In the genomic region with DNA sequence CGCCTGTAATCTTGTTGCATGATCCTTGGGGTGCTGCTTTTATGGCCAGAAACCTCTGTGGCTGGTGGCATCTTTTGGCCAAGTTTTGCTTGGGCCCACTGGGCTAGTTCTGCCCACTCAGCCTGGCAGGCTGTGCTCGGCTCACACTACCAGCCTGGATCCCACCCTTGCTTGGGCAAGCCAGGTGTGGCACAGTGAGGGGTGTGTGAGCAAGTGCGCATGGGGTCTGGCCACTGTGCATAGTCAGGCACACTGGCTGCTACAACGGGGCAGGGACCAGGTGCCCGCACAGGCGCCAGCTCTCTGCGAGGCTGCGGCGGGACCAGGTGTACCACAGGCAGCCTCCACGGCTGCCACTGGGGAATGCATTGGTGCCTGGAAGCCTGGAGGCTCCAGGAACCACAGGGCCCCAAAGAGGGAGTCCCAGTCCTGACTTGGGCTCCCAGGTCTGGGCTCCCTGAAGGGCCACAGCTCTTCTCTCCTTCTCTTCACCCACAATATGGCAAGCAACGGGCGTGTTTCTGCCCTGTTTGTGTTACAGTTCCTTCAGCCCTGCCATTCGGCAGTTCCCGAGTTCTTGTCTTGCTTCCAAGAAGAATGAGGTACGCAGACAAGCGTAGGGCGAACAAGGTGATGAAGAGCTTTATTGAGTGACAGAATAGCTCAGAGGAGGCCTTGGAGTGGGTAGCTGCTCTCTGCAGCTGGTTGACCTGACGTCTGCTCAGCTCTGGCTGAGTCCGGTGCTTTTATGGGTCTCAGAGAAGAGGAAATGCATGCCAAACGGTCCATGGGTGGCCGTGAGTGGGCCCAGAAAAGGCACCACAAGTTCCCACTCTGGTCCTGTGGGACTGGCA, we compare ENCODE assay signal across 22 cellular contexts. TPM values are rescaled to one million over a fixed set of nuclear protein-coding genes. Genes with fewer than 3 reads are reported as not detected.
DNase-seq lines count a peak whose midpoint lies in the region; ATAC-seq and TF ChIP-seq lines count a peak whose summit lies in the region.
"Had no signal": no experiment of that assay in that cellular context is flagged by ENCODE, and none has a peak within 500 bp of the region (broad histone marks: within the 10 kb centered on the region; RNA-seq: fewer than 3 reads in every experiment).

No MANE protein-coding gene starts in this region.

- CTCF ChIA-PET in activated B cell treated with CpG ODN at 0.5 μM for 24 hours (lab: Charles Lee), result interaction anchor here (1.4 to 4.7 kb wide), 3 partner anchors 10 to 52 kb away, joined by 3 to 32 read pairs (median 16); a partner anchor contains a TSS
- CTCF ChIA-PET in Calu3 (lab: Charles Lee), result no interaction called here

- H3K27me3 ChIP-seq in BLaER1, result no peaks in the 10 kb centered on the region
- no peaks in the 10 kb centered on the region for H3K27me3 ChIP-seq in GM23338 (ENCODE audit: insufficient read depth)
- H3K27me3 ChIP-seq in sigmoid colon, result no peaks in the 10 kb centered on the region
- H3K27me3 ChIP-seq: adrenal gland had no signal

- H3K4me3 ChIP-seq in BLaER1 (peak overlapping the region; percentile 35), GM23338 (no peak overlapping the region), sigmoid colon (no peak overlapping the region)
- H3K4me3 ChIP-seq: adrenal gland, tibial artery had no signal

- no TSS peak for BruUV-seq in Calu3 (replicated peaks; lab: Mats Ljungman, UMichigan)

- no peaks in the 10 kb centered on the region; the same call in 1 of the 2 replicates for H3K9me2 ChIP-seq in GM23338 (ENCODE audit: insufficient read depth)

- POLR2A ChIA-PET in activated B cell treated with CpG ODN at 0.5 μM for 24 hours (lab: Charles Lee), result interaction anchor here (0.5 to 6.8 kb wide), 14 partner anchors 9 to 343 kb away, joined by 3 to 138 read pairs (median 8); a partner anchor contains a TSS

- H3K27me3 Mint-ChIP-seq in GM23338 (ENCODE audit: insufficient read depth, low read depth, poor library complexity) (peaks cover 6% of the 10 kb centered on the region), activated B cell treated with CpG ODN at 0.5 μM for 24 hours (no peaks in the 10 kb centered on the region), mesothelial cell of epicardium (ENCODE audit: low read depth) (no peaks in the 10 kb centered on the region), Calu3 (ENCODE audit: unreplicated experiment) (peaks cover 7% of the 10 kb centered on the region)

- no peak overlapping the region; the same call in 1 of the 2 replicates for H3K27ac Mint-ChIP-seq in GM23338
- H3K27ac Mint-ChIP-seq in activated B cell treated with CpG ODN at 0.5 μM for 24 hours, result peak overlapping the region; percentile 66
- H3K27ac Mint-ChIP-seq in mesothelial cell of epicardium, result peak overlapping the region; percentile 75
- no peak overlapping the region for H3K27ac Mint-ChIP-seq in Calu3 (ENCODE audit: unreplicated experiment)
- H3K27ac Mint-ChIP-seq: activated CD8-positive, alpha-beta memory T cell treated with anti-CD3 and anti-CD28 coated beads, Interleukin-2, amount 10 ng/mL, durations not matched to agents 7 days and 5 days had no signal

- H3K27ac ChIP-seq in BLaER1 (peak overlapping the region; percentile 90), GM23338 (ENCODE audit: low read depth) (no peak overlapping the region), sigmoid colon (no peak overlapping the region)
- H3K27ac ChIP-seq: adrenal gland, tibial artery had no signal

- no peak for TF ChIP-seq POLR2A in sigmoid colon (IDR thresholded peaks at IDR 0.05)

- ATAC-seq in GM23338 (no peak; the same call in 2 of the 3 replicates), activated B cell treated with CpG ODN at 0.5 μM for 24 hours (ENCODE audit: low read depth) (no peak)
- ATAC-seq: activated CD8-positive, alpha-beta memory T cell treated with anti-CD3 and anti-CD28 coated beads, Interleukin-2, amount 10 ng/mL, durations not matched to agents 7 days and 5 days had no signal

- no peaks in the 10 kb centered on the region for H4K20me1 ChIP-seq in BLaER1
- H4K20me1 ChIP-seq in GM23338 (replicated peaks; ENCODE audit: insufficient read depth), result no peaks in the 10 kb centered on the region

- H3K9me3 ChIP-seq in BLaER1 (peaks cover 34% of the 10 kb centered on the region), sigmoid colon (no peaks in the 10 kb centered on the region)
- H3K9me3 ChIP-seq: adrenal gland, tibial artery had no signal

- H3F3A ChIP-seq in GM23338 (replicated peaks; ENCODE audit: low read depth), result peaks cover 14% of the 10 kb centered on the region

- H3K4me2 ChIP-seq in BLaER1, result peak overlapping the region; percentile 68
- no peak overlapping the region for H3K4me2 ChIP-seq in GM23338

- H3K36me3 Mint-ChIP-seq in GM23338 (ENCODE audit: low read depth) (no peaks in the 10 kb centered on the region; the same call in 2 of the 3 replicates), activated B cell treated with CpG ODN at 0.5 μM for 24 hours (ENCODE audit: low read depth) (no peaks in the 10 kb centered on the region), mesothelial cell of epicardium (no peaks in the 10 kb centered on the region), Calu3 (ENCODE audit: insufficient read depth, unreplicated experiment) (peaks cover 5% of the 10 kb centered on the region)
- H3K36me3 Mint-ChIP-seq: activated CD8-positive, alpha-beta memory T cell treated with anti-CD3 and anti-CD28 coated beads, Interleukin-2, amount 10 ng/mL, durations not matched to agents 7 days and 5 days had no signal

- H3K4me3 Mint-ChIP-seq in GM23338, result no peak overlapping the region
- H3K4me3 Mint-ChIP-seq in activated B cell treated with CpG ODN at 0.5 μM for 24 hours, result peak overlapping the region; percentile 38
- H3K4me3 Mint-ChIP-seq in mesothelial cell of epicardium, result no peak overlapping the region
- H3K4me3 Mint-ChIP-seq in Calu3 (ENCODE audit: low read depth, unreplicated experiment), result no peak overlapping the region
- H3K4me3 Mint-ChIP-seq: activated CD8-positive, alpha-beta memory T cell treated with anti-CD3 and anti-CD28 coated beads, Interleukin-2, amount 10 ng/mL, durations not matched to agents 7 days and 5 days; CD8-positive, alpha-beta memory T cell had no signal

- 80 to 87% methylated on average over 21 of the region's 21 CpGs for WGBS in sigmoid colon, 2 donors

- no peak for TF ChIP-seq EP300 in sigmoid colon (IDR thresholded peaks at IDR 0.05)

- H3K79me2 ChIP-seq in GM23338 (replicated peaks; ENCODE audit: insufficient read depth), result no peaks in the 10 kb centered on the region

- H3K4me1 Mint-ChIP-seq in GM23338, result peaks cover 18% of the 10 kb centered on the region
- H3K4me1 Mint-ChIP-seq in activated B cell treated with CpG ODN at 0.5 μM for 24 hours, result peaks cover 74% of the 10 kb centered on the region
- peaks cover 27% of the 10 kb centered on the region for H3K4me1 Mint-ChIP-seq in mesothelial cell of epicardium
- H3K4me1 Mint-ChIP-seq in Calu3 (ENCODE audit: low read depth, unreplicated experiment), result peaks cover 22% of the 10 kb centered on the region

- H3K9me3 Mint-ChIP-seq in GM23338 (0 out of 3 replicates have a peak, but pooled peaks cover 2% of the 10 kb centered on the region), activated B cell treated with CpG ODN at 0.5 μM for 24 hours (no peaks in the 10 kb centered on the region), mesothelial cell of epicardium (no peaks in the 10 kb centered on the region), Calu3 (ENCODE audit: low read depth, unreplicated experiment) (no peaks in the 10 kb centered on the region)
- H3K9me3 Mint-ChIP-seq: CD8-positive, alpha-beta memory T cell had no signal

- DNase-seq in GM23338 (ENCODE audit: low spot score) (no peak), activated B cell treated with CpG ODN at 0.5 μM for 24 hours (no peak), mesothelial cell of epicardium (ENCODE audit: low spot score in 2 of 2, unreplicated experiment in 2 of 2) (no peak), head of caudate nucleus (no peak), Calu3 (no peak), sigmoid colon (no peak)
- no peak for DNase-seq in stimulated activated CD4-positive, alpha-beta T cell treated with anti-CD3 and anti-CD28 coated beads, Interleukin-1b, Interleukin-23, amount 100 ng/mL, for 48 hours
- DNase-seq: activated CD4-positive, CD25-positive, alpha-beta regulatory T cell treated with anti-CD3 and anti-CD28 coated beads, Interleukin-2, amount 50 U/mL, for 72 hours; activated CD8-positive, alpha-beta memory T cell treated with anti-CD3 and anti-CD28 coated beads, Interleukin-2, amount 10 ng/mL, durations not matched to agents 7 days and 5 days; adrenal gland; CD8-positive, alpha-beta memory T cell; hippocampal formation; islet precursor cell; NCI-H146; T1000; tibial artery had no signal

- intact Hi-C loops in activated B cell treated with CpG ODN at 0.5 μM for 24 hours (cut with micrococcal nuclease), result no loop called here
- intact Hi-C loops in head of caudate nucleus (cut with DNase I), result no loop called here
- intact Hi-C loops in Calu3 (cut with micrococcal nuclease; ENCODE audit: unreplicated experiment), result no loop called here
- intact Hi-C loops in sigmoid colon (cut with DNase I), result no loop called here

- H3K36me3 ChIP-seq in BLaER1 (no peaks in the 10 kb centered on the region), GM23338 (ENCODE audit: insufficient read depth) (no peaks in the 10 kb centered on the region; the same call in 1 of the 2 replicates), sigmoid colon (no peaks in the 10 kb centered on the region)
- H3K36me3 ChIP-seq: adrenal gland, tibial artery had no signal

- peak overlapping the region; percentile 88 for H2AFZ ChIP-seq in GM23338

- TF ChIP-seq CTCF in GM23338 (conservative IDR thresholded peaks at IDR 0.05; ENCODE audit: low read depth in 2 of 2), result no peak
- TF ChIP-seq CTCF in activated B cell treated with CpG ODN at 0.5 μM for 24 hours (IDR thresholded peaks at IDR 0.05), result no peak
- TF ChIP-seq CTCF in mesothelial cell of epicardium (IDR thresholded peaks at IDR 0.05; ENCODE audit: unreplicated experiment), result no peak
- TF ChIP-seq CTCF in Calu3 (IDR thresholded peaks at IDR 0.05; ENCODE audit: unreplicated experiment), result no peak
- no peak for TF ChIP-seq CTCF in sigmoid colon (IDR thresholded peaks at IDR 0.05)

- H3K4me1 ChIP-seq in BLaER1, result peaks cover 67% of the 10 kb centered on the region
- H3K4me1 ChIP-seq in GM23338 (ENCODE audit: insufficient read depth), result peaks cover 22% of the 10 kb centered on the region
- H3K4me1 ChIP-seq in sigmoid colon, result peaks cover 0 to 6% (median 1%) of the 10 kb centered on the region in 4 donors

- no peak overlapping the region for H3K9ac ChIP-seq in BLaER1

RNA-seq across cellular contexts. Expression of a gene that starts 26.7 kb away (rescaled TPM):
- total RNA-seq in GM23338 (2014; rRNA removed; shearing (Covaris generic)), result not detected in 2 replicates
- 1.2 and 2.1 TPM in 2 replicates for polyA plus RNA-seq in GM23338 (2016; fragmentation: Nextera tagmentation; extraction: Ambion mirVana)
- not detected in 2 replicates for total RNA-seq in activated B cell treated with CpG ODN at 0.5 μM for 24 hours
- not detected in 3 replicates for total RNA-seq in mesothelial cell of epicardium
- not detected in 2 replicates for total RNA-seq in Calu3 (2022)
- total RNA-seq in sigmoid colon, result not detected
- not detected for polyA plus RNA-seq in sigmoid colon
- total RNA-seq: activated CD8-positive, alpha-beta memory T cell treated with anti-CD3 and anti-CD28 coated beads, Interleukin-2, amount 10 ng/mL, durations not matched to agents 7 days and 5 days; adrenal gland; CD8-positive, alpha-beta memory T cell; Daoy; dermis microvascular lymphatic vessel endothelial cell; LHCN-M2; SK-MEL-5 had no signal
- polyA plus RNA-seq: adrenal gland; CD8-positive, alpha-beta memory T cell; neural cell had no signal

RNA-seq across cellular contexts. Expression of a gene that starts 31.6 kb away (rescaled TPM):
- total RNA-seq in GM23338 (2014; rRNA removed; shearing (Covaris generic)), result not detected in 2 replicates
- polyA plus RNA-seq in GM23338 (2016; fragmentation: Nextera tagmentation; extraction: Ambion mirVana), result not detected in 2 replicates
- not detected in 2 replicates for total RNA-seq in activated B cell treated with CpG ODN at 0.5 μM for 24 hours
- not detected in 3 replicates for total RNA-seq in mesothelial cell of epicardium
- total RNA-seq in Calu3 (2022), result not detected in 2 replicates
- total RNA-seq in sigmoid colon, result not detected
- not detected for polyA plus RNA-seq in sigmoid colon
- total RNA-seq: activated CD8-positive, alpha-beta memory T cell treated with anti-CD3 and anti-CD28 coated beads, Interleukin-2, amount 10 ng/mL, durations not matched to agents 7 days and 5 days; adrenal gland; CD8-positive, alpha-beta memory T cell; Daoy; dermis microvascular lymphatic vessel endothelial cell; LHCN-M2; SK-MEL-5 had no signal
- polyA plus RNA-seq: adrenal gland; CD8-positive, alpha-beta memory T cell; neural cell had no signal

RNA-seq across cellular contexts. Expression of a gene that starts 34.4 kb away (rescaled TPM):
- not detected in 2 replicates for total RNA-seq in GM23338 (2014; rRNA removed; shearing (Covaris generic))
- not detected in 2 replicates for polyA plus RNA-seq in GM23338 (2016; fragmentation: Nextera tagmentation; extraction: Ambion mirVana)
- total RNA-seq in activated B cell treated with CpG ODN at 0.5 μM for 24 hours, result not detected in 2 replicates
- not detected in 3 replicates for total RNA-seq in mesothelial cell of epicardium
- total RNA-seq in Calu3 (2022), result not detected in 2 replicates
- not detected for total RNA-seq in sigmoid colon
- polyA plus RNA-seq in sigmoid colon, result not detected
- total RNA-seq: activated CD8-positive, alpha-beta memory T cell treated with anti-CD3 and anti-CD28 coated beads, Interleukin-2, amount 10 ng/mL, durations not matched to agents 7 days and 5 days; adrenal gland; CD8-positive, alpha-beta memory T cell; Daoy; dermis microvascular lymphatic vessel endothelial cell; LHCN-M2; SK-MEL-5 had no signal
- polyA plus RNA-seq: adrenal gland; CD8-positive, alpha-beta memory T cell; neural cell had no signal

RNA-seq across cellular contexts. Expression of a gene that starts 37.4 kb away (rescaled TPM):
- total RNA-seq in GM23338 (2014; rRNA removed; shearing (Covaris generic)), result 98.2 and 120 TPM in 2 replicates
- polyA plus RNA-seq in GM23338 (2016; fragmentation: Nextera tagmentation; extraction: Ambion mirVana) (103 and 108 TPM in 2 replicates), sigmoid colon (10 to 100 TPM in 1 of 3 donors, 1 to 10 TPM in 2; 5.4 to 19.3 (median 8.1) TPM)
- total RNA-seq in activated B cell treated with CpG ODN at 0.5 μM for 24 hours (8.1 TPM in 2 replicates), mesothelial cell of epicardium (18.6 to 22.4 TPM (median 19.1 TPM) in 3 replicates), Calu3 (2022) (55.4 and 63.2 TPM in 2 replicates), sigmoid colon (1 to 10 TPM in 2 of 4 donors, under 1 TPM in 2; 0.36 to 2.2 (median 1.2) TPM)

RNA-seq across cellular contexts. Expression of a gene that starts 38.7 kb away (rescaled TPM):
- total RNA-seq in GM23338 (2014; rRNA removed; shearing (Covaris generic)), result not detected in 2 replicates
- polyA plus RNA-seq in GM23338 (2016; fragmentation: Nextera tagmentation; extraction: Ambion mirVana) (not detected in 2 replicates), sigmoid colon (not detected)
- total RNA-seq in activated B cell treated with CpG ODN at 0.5 μM for 24 hours (not detected in 2 replicates), mesothelial cell of epicardium (not detected in 3 replicates), Calu3 (2022) (not detected in 2 replicates), sigmoid colon (not detected)
- total RNA-seq: activated CD8-positive, alpha-beta memory T cell treated with anti-CD3 and anti-CD28 coated beads, Interleukin-2, amount 10 ng/mL, durations not matched to agents 7 days and 5 days; adrenal gland; CD8-positive, alpha-beta memory T cell; Daoy; dermis microvascular lymphatic vessel endothelial cell; LHCN-M2; SK-MEL-5 had no signal
- polyA plus RNA-seq: adrenal gland; CD8-positive, alpha-beta memory T cell; neural cell had no signal

Comparison
In these comparisons a context has a peak if more than half of its experiments do, and no peak if none do; other contexts are left out.
1. H3K27ac Mint-ChIP-seq: peak in activated B cell treated with CpG ODN at 0.5 μM for 24 hours (single experiment) and mesothelial cell of epicardium (single experiment); none in GM23338 (single experiment) and Calu3 (single experiment).